ENCODE assay signal across 2 cellular contexts in the genomic region with DNA sequence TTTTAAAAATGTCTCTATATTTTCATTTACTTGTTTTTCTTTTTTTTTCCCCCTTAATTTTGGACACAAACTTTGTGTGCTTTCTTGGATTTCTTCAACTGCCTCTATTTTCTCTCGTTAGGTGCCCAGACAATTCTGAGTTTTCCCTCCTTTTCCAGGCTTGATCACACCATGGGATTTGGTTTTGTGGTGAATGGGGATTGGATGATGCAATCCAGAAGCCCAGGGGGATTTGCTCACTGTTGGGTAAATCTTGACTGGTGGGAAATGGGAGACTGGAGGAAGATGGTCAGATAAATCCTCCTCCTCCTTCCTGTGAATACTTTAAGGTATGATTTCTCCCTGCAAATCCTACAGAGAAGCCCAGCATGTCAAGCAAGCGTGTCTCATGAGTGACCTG.
TF ChIP-seq lines count a peak whose summit lies in the region.

No MANE protein-coding gene starts in this region.

TF ChIP-seq in HepG2, 621 proteins besides CTCF, POLR2A, EP300 and RAD21:
- TF ChIP-seq ATF7 (IDR thresholded peaks at IDR 0.05) (0 out of 2 replicates have a peak, but pooled peaks have one; percentile 8), ATF7 (CRISPR knock-in tag; IDR thresholded peaks at IDR 0.05) (no peak), HINFP (CRISPR knock-in tag; IDR thresholded peaks at IDR 0.05; ENCODE audit: low read depth) (no peak)
- TF ChIP-seq, protein P1, sequence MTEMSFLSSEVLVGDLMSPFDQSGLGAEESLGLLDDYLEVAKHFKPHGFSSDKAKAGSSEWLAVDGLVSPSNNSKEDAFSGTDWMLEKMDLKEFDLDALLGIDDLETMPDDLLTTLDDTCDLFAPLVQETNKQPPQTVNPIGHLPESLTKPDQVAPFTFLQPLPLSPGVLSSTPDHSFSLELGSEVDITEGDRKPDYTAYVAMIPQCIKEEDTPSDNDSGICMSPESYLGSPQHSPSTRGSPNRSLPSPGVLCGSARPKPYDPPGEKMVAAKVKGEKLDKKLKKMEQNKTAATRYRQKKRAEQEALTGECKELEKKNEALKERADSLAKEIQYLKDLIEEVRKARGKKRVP (CRISPR knock-in tag; IDR thresholded peaks at IDR 0.05) = 0 out of 4 replicates have a peak, but pooled peaks of 1 of the 2 experiments have one; percentile 20

TF ChIP-seq in K562, 482 proteins besides CTCF, POLR2A, EP300 and RAD21:
- TF ChIP-seq CEBPB (tag; IDR thresholded peaks at IDR 0.05) (0 out of 2 replicates have a peak, but pooled peaks have one; percentile 29), CEBPG (CRISPR knock-in tag; IDR thresholded peaks at IDR 0.05) (no peak), CEBPG (tag; conservative IDR thresholded peaks at IDR 0.05 in 1 of 2, IDR thresholded peaks at IDR 0.05 in 1 of 2) (peak; percentile 42 to 79; a peak in 3 of 4 replicates), BCLAF1 (IDR thresholded peaks at IDR 0.05; ENCODE audit: borderline replicate concordance in 1 of 2, control insufficient read depth in 1 of 2, low read depth in 2 of 2, low read length in 1 of 2) (no peak), ATF3 (IDR thresholded peaks at IDR 0.05) (peak; percentile 60), ATF3 (CRISPR knock-in tag; conservative IDR thresholded peaks at IDR 0.05) (no peak)
- TF ChIP-seq, protein P1 (CRISPR knock-in tag; IDR thresholded peaks at IDR 0.05) = 0 out of 2 replicates have a peak, but pooled peaks have one; percentile 41
